1 cellular context compared by ENCODE assay signal in the genomic region with DNA sequence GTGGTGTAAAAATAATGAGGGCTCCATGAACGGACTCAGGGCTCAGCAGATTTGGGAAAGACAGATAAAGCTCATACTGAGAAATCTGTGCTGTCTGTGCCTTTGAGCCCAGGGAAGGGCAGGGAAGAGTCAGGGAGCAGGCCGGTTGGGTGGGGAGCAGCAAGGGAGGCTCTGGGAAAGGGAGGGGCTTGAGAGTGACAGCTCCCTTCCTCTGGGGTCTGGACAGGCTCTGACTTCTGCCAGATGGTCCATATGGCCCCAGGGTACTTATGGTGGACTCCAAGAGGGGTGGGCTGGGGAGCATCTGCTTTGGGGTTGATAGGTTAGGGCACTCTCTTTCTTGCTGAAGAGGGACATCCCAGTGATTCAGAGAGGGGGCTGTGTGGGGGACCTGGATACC.
TF ChIP-seq lines count a peak whose summit lies in the region.

No MANE protein-coding gene starts in this region.

TF ChIP-seq in endothelial cell of umbilical vein, 7 proteins besides CTCF, POLR2A, EP300 and RAD21:
- TF ChIP-seq, protein P1, sequence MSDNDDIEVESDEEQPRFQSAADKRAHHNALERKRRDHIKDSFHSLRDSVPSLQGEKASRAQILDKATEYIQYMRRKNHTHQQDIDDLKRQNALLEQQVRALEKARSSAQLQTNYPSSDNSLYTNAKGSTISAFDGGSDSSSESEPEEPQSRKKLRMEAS (IDR thresholded peaks at IDR 0.05; ENCODE audit: insufficient read depth, insufficient read length): no peak
- no peak for TF ChIP-seq MYC (IDR thresholded peaks at IDR 0.05; ENCODE audit: low read depth, low read length)
- TF ChIP-seq GATA2 (IDR thresholded peaks at IDR 0.05; ENCODE audit: insufficient read depth, insufficient read length, low read depth, low read length): no peak
- no peak for TF ChIP-seq EZH2 (IDR thresholded peaks at IDR 0.05; ENCODE audit: borderline replicate concordance, low read depth, low read length, severe bottlenecking)
- no peak for TF ChIP-seq FOS (IDR thresholded peaks at IDR 0.05; ENCODE audit: borderline replicate concordance, insufficient read depth, low read length)
- no peak for TF ChIP-seq JUN (IDR thresholded peaks at IDR 0.05; ENCODE audit: borderline replicate concordance, insufficient read depth, insufficient read length, low read depth)
- TF ChIP-seq POLR2AphosphoS5 (IDR thresholded peaks at IDR 0.05; ENCODE audit: insufficient read depth, low read depth, low read length): no peak
